2 cellular contexts compared by ENCODE assay signal in the genomic region with DNA sequence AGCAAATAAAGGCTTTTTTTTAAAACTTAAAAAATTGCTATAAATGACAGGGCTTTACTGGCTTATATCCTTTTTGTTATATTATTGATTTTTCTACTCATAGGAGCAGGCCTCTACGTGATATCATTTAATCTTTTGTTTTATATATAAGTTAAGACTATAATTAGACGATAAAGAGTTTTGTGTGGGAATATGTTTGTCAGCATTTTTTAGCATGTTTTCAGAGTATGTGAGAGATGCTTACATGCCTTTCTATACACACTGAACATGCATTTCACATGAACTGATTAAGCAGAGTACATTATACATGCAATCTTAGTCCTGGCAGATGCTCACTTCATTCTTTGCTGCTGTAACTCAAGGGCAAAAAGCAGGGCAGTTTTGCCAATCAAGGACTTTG.
TF ChIP-seq lines count a peak whose summit lies in the region.

No MANE protein-coding gene starts in this region.

TF ChIP-seq in HepG2, 621 proteins besides CTCF, POLR2A, EP300 and RAD21:
- TF ChIP-seq MAFF (IDR thresholded peaks at IDR 0.05; ENCODE audit: low read depth, low read length) (peak; percentile 68), U2AF1 (optimal IDR thresholded peaks at IDR 0.05; ENCODE audit: low read depth, low read length) (no peak), MTA3 (CRISPR knock-in tag; IDR thresholded peaks at IDR 0.05) (no peak), STAT5B (CRISPR knock-in tag; IDR thresholded peaks at IDR 0.05) (no peak), MAFK (conservative IDR thresholded peaks at IDR 0.05 in 1 of 2, IDR thresholded peaks at IDR 0.05 in 1 of 2; ENCODE audit: low read length in 2 of 2) (peak; percentile 70 to 77), CREB3 (CRISPR knock-in tag; IDR thresholded peaks at IDR 0.05) (no peak), ZNF713 (CRISPR knock-in tag; IDR thresholded peaks at IDR 0.05) (no peak), TBX3 (IDR thresholded peaks at IDR 0.05; ENCODE audit: borderline replicate concordance) (no peak)

TF ChIP-seq in GM23338, 12 proteins besides CTCF, POLR2A, EP300 and RAD21:
- TF ChIP-seq, protein P1, sequence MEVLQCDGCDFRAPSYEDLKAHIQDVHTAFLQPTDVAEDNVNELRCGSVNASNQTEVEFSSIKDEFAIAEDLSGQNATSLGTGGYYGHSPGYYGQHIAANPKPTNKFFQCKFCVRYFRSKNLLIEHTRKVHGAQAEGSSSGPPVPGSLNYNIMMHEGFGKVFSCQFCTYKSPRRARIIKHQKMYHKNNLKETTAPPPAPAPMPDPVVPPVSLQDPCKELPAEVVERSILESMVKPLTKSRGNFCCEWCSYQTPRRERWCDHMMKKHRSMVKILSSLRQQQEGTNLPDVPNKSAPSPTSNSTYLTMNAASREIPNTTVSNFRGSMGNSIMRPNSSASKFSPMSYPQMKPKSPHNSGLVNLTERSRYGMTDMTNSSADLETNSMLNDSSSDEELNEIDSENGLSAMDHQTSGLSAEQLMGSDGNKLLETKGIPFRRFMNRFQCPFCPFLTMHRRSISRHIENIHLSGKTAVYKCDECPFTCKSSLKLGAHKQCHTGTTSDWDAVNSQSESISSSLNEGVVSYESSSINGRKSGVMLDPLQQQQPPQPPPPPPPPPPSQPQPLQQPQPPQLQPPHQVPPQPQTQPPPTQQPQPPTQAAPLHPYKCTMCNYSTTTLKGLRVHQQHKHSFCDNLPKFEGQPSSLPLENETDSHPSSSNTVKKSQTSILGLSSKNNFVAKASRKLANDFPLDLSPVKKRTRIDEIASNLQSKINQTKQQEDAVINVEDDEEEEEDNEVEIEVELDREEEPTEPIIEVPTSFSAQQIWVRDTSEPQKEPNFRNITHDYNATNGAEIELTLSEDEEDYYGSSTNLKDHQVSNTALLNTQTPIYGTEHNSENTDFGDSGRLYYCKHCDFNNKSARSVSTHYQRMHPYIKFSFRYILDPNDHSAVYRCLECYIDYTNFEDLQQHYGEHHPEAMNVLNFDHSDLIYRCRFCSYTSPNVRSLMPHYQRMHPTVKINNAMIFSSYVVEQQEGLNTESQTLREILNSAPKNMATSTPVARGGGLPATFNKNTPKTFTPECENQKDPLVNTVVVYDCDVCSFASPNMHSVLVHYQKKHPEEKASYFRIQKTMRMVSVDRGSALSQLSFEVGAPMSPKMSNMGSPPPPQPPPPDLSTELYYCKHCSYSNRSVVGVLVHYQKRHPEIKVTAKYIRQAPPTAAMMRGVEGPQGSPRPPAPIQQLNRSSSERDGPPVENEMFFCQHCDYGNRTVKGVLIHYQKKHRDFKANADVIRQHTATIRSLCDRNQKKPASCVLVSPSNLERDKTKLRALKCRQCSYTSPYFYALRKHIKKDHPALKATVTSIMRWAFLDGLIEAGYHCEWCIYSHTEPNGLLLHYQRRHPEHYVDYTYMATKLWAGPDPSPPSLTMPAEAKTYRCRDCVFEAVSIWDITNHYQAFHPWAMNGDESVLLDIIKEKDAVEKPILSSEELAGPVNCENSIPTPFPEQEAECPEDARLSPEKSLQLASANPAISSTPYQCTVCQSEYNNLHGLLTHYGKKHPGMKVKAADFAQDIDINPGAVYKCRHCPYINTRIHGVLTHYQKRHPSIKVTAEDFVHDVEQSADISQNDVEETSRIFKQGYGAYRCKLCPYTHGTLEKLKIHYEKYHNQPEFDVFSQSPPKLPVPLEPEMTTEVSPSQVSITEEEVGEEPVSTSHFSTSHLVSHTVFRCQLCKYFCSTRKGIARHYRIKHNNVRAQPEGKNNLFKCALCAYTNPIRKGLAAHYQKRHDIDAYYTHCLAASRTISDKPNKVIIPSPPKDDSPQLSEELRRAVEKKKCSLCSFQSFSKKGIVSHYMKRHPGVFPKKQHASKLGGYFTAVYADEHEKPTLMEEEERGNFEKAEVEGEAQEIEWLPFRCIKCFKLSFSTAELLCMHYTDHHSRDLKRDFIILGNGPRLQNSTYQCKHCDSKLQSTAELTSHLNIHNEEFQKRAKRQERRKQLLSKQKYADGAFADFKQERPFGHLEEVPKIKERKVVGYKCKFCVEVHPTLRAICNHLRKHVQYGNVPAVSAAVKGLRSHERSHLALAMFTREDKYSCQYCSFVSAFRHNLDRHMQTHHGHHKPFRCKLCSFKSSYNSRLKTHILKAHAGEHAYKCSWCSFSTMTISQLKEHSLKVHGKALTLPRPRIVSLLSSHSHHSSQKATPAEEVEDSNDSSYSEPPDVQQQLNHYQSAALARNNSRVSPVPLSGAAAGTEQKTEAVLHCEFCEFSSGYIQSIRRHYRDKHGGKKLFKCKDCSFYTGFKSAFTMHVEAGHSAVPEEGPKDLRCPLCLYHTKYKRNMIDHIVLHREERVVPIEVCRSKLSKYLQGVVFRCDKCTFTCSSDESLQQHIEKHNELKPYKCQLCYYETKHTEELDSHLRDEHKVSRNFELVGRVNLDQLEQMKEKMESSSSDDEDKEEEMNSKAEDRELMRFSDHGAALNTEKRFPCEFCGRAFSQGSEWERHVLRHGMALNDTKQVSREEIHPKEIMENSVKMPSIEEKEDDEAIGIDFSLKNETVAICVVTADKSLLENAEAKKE (CRISPR knock-in tag; IDR thresholded peaks at IDR 0.05): no peak
- TF ChIP-seq STAT1 (IDR thresholded peaks at IDR 0.05; ENCODE audit: unreplicated experiment): no peak
- TF ChIP-seq ZNF114 (CRISPR knock-in tag; IDR thresholded peaks at IDR 0.05): no peak
- no peak for TF ChIP-seq EZH2phosphoT487 (IDR thresholded peaks at IDR 0.05; ENCODE audit: unreplicated experiment)
- no peak for TF ChIP-seq NANOG (IDR thresholded peaks at IDR 0.05; ENCODE audit: borderline replicate concordance)
- TF ChIP-seq, protein P2, sequence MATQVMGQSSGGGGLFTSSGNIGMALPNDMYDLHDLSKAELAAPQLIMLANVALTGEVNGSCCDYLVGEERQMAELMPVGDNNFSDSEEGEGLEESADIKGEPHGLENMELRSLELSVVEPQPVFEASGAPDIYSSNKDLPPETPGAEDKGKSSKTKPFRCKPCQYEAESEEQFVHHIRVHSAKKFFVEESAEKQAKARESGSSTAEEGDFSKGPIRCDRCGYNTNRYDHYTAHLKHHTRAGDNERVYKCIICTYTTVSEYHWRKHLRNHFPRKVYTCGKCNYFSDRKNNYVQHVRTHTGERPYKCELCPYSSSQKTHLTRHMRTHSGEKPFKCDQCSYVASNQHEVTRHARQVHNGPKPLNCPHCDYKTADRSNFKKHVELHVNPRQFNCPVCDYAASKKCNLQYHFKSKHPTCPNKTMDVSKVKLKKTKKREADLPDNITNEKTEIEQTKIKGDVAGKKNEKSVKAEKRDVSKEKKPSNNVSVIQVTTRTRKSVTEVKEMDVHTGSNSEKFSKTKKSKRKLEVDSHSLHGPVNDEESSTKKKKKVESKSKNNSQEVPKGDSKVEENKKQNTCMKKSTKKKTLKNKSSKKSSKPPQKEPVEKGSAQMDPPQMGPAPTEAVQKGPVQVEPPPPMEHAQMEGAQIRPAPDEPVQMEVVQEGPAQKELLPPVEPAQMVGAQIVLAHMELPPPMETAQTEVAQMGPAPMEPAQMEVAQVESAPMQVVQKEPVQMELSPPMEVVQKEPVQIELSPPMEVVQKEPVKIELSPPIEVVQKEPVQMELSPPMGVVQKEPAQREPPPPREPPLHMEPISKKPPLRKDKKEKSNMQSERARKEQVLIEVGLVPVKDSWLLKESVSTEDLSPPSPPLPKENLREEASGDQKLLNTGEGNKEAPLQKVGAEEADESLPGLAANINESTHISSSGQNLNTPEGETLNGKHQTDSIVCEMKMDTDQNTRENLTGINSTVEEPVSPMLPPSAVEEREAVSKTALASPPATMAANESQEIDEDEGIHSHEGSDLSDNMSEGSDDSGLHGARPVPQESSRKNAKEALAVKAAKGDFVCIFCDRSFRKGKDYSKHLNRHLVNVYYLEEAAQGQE (IDR thresholded peaks at IDR 0.05; ENCODE audit: unreplicated experiment): no peak
- no peak for TF ChIP-seq ZNF331 (CRISPR knock-in tag; IDR thresholded peaks at IDR 0.05; ENCODE audit: low read depth)
- no peak for TF ChIP-seq JUNB (IDR thresholded peaks at IDR 0.05; ENCODE audit: unreplicated experiment)
- TF ChIP-seq POLR2AphosphoS5 (IDR thresholded peaks at IDR 0.05; ENCODE audit: low read depth): no peak
- no peak for TF ChIP-seq CREB1 (CRISPR knock-in tag; IDR thresholded peaks at IDR 0.05; ENCODE audit: low read depth)
- TF ChIP-seq, protein P3, sequence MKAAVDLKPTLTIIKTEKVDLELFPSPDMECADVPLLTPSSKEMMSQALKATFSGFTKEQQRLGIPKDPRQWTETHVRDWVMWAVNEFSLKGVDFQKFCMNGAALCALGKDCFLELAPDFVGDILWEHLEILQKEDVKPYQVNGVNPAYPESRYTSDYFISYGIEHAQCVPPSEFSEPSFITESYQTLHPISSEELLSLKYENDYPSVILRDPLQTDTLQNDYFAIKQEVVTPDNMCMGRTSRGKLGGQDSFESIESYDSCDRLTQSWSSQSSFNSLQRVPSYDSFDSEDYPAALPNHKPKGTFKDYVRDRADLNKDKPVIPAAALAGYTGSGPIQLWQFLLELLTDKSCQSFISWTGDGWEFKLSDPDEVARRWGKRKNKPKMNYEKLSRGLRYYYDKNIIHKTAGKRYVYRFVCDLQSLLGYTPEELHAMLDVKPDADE (IDR thresholded peaks at IDR 0.05): no peak
- TF ChIP-seq EZH2 (IDR thresholded peaks at IDR 0.05; ENCODE audit: low read depth, unreplicated experiment): no peak
TF ChIP-seq in GM23338: peak in this region for 0.
